Comparison of ENCODE assay signal across 16 cellular contexts in the genomic region with DNA sequence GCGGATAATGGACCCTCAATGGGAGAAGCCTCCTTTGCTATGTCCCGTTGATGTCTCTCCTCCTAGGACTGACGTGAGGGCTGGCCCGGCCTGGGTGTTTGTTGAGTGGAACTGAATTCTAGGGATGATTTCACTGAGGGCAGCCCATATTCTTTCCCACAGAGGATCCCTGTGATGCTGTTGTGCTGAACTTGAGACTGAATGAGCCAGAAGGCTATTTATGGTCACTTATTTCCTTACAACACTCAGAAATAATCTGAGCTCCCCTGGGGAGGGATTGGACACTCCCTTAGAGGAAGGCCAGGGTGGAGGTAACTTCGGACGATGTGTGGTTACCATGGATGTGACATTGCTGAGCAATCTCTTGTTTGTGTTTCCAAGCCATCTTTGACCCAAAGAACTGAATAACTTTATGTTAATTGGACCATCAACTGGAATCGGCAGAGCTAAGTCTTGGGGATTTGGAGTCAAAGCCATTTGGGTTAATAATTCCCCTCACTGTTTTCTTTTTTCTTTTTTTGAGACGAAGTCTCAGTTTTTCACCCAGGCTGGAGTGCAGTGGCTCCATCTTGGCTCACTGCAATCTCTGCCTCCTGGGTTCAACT. TPM values are rescaled to one million over a fixed set of nuclear protein-coding genes. Genes with fewer than 3 reads are reported as not detected.
A peak's percentile ranks its signal among the peaks of the same experiment; 100 is the strongest.
DNase-seq lines count a peak whose midpoint lies in the region; TF ChIP-seq lines count a peak whose summit lies in the region.
"Had no signal": no experiment of that assay in that cellular context is flagged by ENCODE, and none has a peak within 500 bp of the region (broad histone marks: within the 10 kb centered on the region; RNA-seq: fewer than 3 reads in every experiment).

No MANE protein-coding gene starts in this region.

- H3K79me2 ChIP-seq in smooth muscle cell (ENCODE audit: low read depth): no peaks in the 10 kb centered on the region

- DNase-seq in Caki2 (ENCODE audit: low read depth): peak; percentile 76
- DNase-seq in astrocyte of the spinal cord (ENCODE audit: low read depth, low spot score): peak; percentile 75
- peak; percentile 77 for DNase-seq in kidney tubule cell (ENCODE audit: low spot score)
- peak; percentile 52 for DNase-seq in posterior vena cava (ENCODE audit: low spot score)
- DNase-seq in NCI-H526 treated with DMSO at 0.1 percent for 48 hours (lab: John Stamatoyannopoulos, UW): no peak
- no peak for DNase-seq in smooth muscle cell (lab: John Stamatoyannopoulos, UW; ENCODE audit: unreplicated experiment)
- DNase-seq in DMS 273 (lab: John Stamatoyannopoulos, UW; ENCODE audit: unreplicated experiment): no peak
- DNase-seq: BE2C; CD4-positive, alpha-beta memory T cell; GM23248; NCI-H1436 treated with DMSO at 0.1 percent for 48 hours; NCI-H345; NCI-H774; Peyer's patch had no signal

- H3K4me2 ChIP-seq in smooth muscle cell: no peak overlapping the region

- H3F3A ChIP-seq in smooth muscle cell (ENCODE audit: low read depth): no peaks in the 10 kb centered on the region

- H3K36me3 ChIP-seq in smooth muscle cell (ENCODE audit: low read depth): no peaks in the 10 kb centered on the region
- H3K36me3 ChIP-seq: BE2C, Peyer's patch had no signal

- H3K9me3 ChIP-seq in smooth muscle cell (replicated peaks; ENCODE audit: low read depth): no peaks in the 10 kb centered on the region
- H3K9me3 ChIP-seq: BE2C, Peyer's patch had no signal

- no peak overlapping the region for H2AFZ ChIP-seq in smooth muscle cell (ENCODE audit: low read depth)
- H2AFZ ChIP-seq: GM23248 had no signal

- in situ Hi-C loops in Caki2 (cut with HindIII; ENCODE audit: low pct_unique_long_range_greater_than_20kb, low sequenced_read_pairs) (no loop called here), astrocyte of the spinal cord (cut with HindIII; ENCODE audit: low sequenced_read_pairs) (no loop called here)

- H3K9ac ChIP-seq in smooth muscle cell (ENCODE audit: low read depth): no peak overlapping the region
- H3K9ac ChIP-seq: GM23248 had no signal

- TF ChIP-seq CTCF in astrocyte of the spinal cord (IDR thresholded peaks at IDR 0.05; ENCODE audit: low read depth, low read length): no peak
- no peak for TF ChIP-seq CTCF in smooth muscle cell (IDR thresholded peaks at IDR 0.05; ENCODE audit: borderline replicate concordance, insufficient read depth, poor library complexity, severe bottlenecking)

- no peaks in the 10 kb centered on the region for H3K27me3 ChIP-seq in smooth muscle cell (ENCODE audit: low read depth)
- H3K27me3 ChIP-seq: BE2C, Peyer's patch had no signal

- H3K27ac ChIP-seq in smooth muscle cell (ENCODE audit: low read depth): no peak overlapping the region
- H3K27ac ChIP-seq: GM23248, Peyer's patch had no signal

- 95% methylated on average over 8 of the region's 8 CpGs for WGBS in smooth muscle cell (ENCODE audit: low lambda C conversion rate)

- no peaks in the 10 kb centered on the region for H4K20me1 ChIP-seq in smooth muscle cell (ENCODE audit: low read depth)

- no peaks in the 10 kb centered on the region for H3K4me1 ChIP-seq in smooth muscle cell (ENCODE audit: low read depth)
- H3K4me1 ChIP-seq: BE2C had no signal

- intact Hi-C loops in posterior vena cava (cut with DNase I): no loop called here

- H3K4me3 ChIP-seq in astrocyte of the spinal cord (ENCODE audit: low read depth, low read length): no peak overlapping the region
- no peak overlapping the region for H3K4me3 ChIP-seq in smooth muscle cell
- H3K4me3 ChIP-seq: GM23248, Peyer's patch had no signal

RNA-seq across cellular contexts. Expression of gene TMCO4, which starts 5.2 kb away (rescaled TPM):
- 19.3 and 27.0 TPM in 2 replicates for total RNA-seq in Caki2 (2014; rRNA removed; shearing (Covaris generic); ENCODE audit: low replicate concordance)
- total RNA-seq in posterior vena cava (10 to 100 TPM; 12.3 to 13.2 TPM), smooth muscle cell (5.4 and 6.9 TPM in 2 replicates)
- polyA plus RNA-seq in smooth muscle cell: 4.3 and 6.8 TPM in 2 replicates

RNA-seq across cellular contexts. Expression of gene RNF186, which starts 10.2 kb away (rescaled TPM):
- not detected in 2 replicates for total RNA-seq in Caki2 (2014; rRNA removed; shearing (Covaris generic); ENCODE audit: low replicate concordance)
- total RNA-seq in posterior vena cava (not detected), smooth muscle cell (not detected in 2 replicates)
- polyA plus RNA-seq in smooth muscle cell: not detected in 2 replicates
- total RNA-seq: CD4-positive, alpha-beta memory T cell; Daoy; GM23248; HT1080 had no signal
- polyA plus RNA-seq: CD4-positive, alpha-beta memory T cell; GM23248 had no signal

Comparison
In these comparisons a context has a peak if more than half of its experiments do, and no peak if none do; other contexts are left out.
1. DNase-seq: peak in Caki2 (single experiment), astrocyte of the spinal cord (single experiment), kidney tubule cell (single experiment) and posterior vena cava (single experiment); none in NCI-H526 treated with DMSO at 0.1 percent for 48 hours (single experiment), smooth muscle cell (single experiment) and DMS 273 (single experiment).